In the genomic region with DNA sequence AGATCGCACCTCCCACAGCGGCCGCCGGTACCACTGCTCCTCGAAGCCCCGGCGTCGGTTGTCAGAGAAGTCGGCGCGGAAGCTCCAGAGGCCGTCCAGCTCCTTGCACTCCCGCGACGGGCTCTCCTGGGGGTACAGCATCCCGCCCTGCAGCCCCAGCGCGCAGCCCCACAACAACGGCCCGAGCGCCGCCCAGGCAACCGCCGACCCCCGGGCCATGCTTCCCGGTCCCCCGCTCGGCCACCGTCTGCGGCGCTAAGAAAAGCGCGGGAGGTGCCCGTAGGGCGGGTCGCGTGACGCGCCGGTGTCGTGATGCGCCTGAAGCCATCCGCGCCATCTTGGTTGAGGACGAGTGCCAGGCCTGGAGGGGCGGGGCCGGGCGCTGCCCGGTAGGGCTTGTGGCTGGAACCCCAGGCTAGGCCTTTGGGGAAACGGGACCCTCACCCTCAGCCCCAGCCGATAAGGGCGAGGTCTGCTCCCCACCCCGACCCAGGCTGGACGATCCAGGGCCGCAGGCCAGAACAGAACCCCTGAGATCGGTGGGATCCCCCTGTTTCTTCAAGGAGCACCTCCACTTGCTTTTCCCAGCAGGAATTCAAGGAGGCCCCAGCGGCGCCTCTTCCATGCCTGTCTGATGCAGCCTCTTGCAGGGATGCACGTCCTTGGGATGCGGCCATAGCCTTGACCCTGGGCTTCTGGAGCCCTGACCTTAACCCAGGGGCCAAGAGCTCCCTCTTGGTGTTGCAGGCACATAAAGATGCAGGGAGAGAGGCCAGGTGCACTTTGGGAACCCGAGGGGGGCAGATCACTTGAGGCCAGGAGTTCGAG, we compare ENCODE assay signal across 8 cellular contexts. TPM values are rescaled to one million over a fixed set of nuclear protein-coding genes. Genes with fewer than 3 reads are reported as not detected.
DNase-seq lines count a peak whose midpoint lies in the region; ATAC-seq and TF ChIP-seq lines count a peak whose summit lies in the region.

A gene (minus strand): TSS at position 249 of the 828 bp plus-strand sequence. CDS start 30 bp downstream, at position 219.

- no peaks in the 10 kb centered on the region for H3K27me3 ChIP-seq in suprapubic skin

- H3K4me3 ChIP-seq in suprapubic skin, result peak within 1 kb of the TSS; percentile 72

- TF ChIP-seq POLR2A in suprapubic skin (IDR thresholded peaks at IDR 0.05), result no peak

- ATAC-seq in HG02623 (IDR thresholded peaks at IDR 0.05; ENCODE audit: unreplicated experiment), result peak; percentile 75
- peak; percentile 90 to 94 for ATAC-seq in activated naive CD4-positive, alpha-beta T cell treated with anti-CD3 and anti-CD28 coated beads, Interleukin-2, amount 50 U/mL, for 72 hours

- DNase-seq in GM10266 (ENCODE audit: extremely low spot score) (peak; percentile 94), NCI-H1105 (lab: John Stamatoyannopoulos, UW) (peak; percentile 90), SKM-1 (lab: John Stamatoyannopoulos, UW; ENCODE audit: unreplicated experiment) (peak; percentile 61), glomerular endothelial cell (ENCODE audit: extremely low read depth, low read depth, low spot score) (peak; percentile 18), occipital lobe (lab: John Stamatoyannopoulos, UW) (peak; percentile 88), suprapubic skin (ENCODE audit: low spot score in 2 of 2) (peak; percentile 93 to 96)
- peak; percentile 87 to 94 for DNase-seq in activated naive CD4-positive, alpha-beta T cell treated with anti-CD3 and anti-CD28 coated beads, Interleukin-2, amount 50 U/mL, for 72 hours (ENCODE audit: low spot score in 2 of 2)

- peaks cover 0 to 8% of the 10 kb centered on the region in 2 donors for H3K36me3 Mint-ChIP-seq in activated naive CD4-positive, alpha-beta T cell treated with anti-CD3 and anti-CD28 coated beads, Interleukin-2, amount 50 U/mL, for 72 hours

- no peaks in the 10 kb centered on the region for H3K9me3 ChIP-seq in suprapubic skin

- H3K27ac Mint-ChIP-seq in activated naive CD4-positive, alpha-beta T cell treated with anti-CD3 and anti-CD28 coated beads, Interleukin-2, amount 50 U/mL, for 72 hours, result peak within 1 kb of the TSS; percentile 79 to 90

- TF ChIP-seq CTCF in GM10266 (IDR thresholded peaks at IDR 0.05; ENCODE audit: control insufficient read depth, insufficient read depth, low read depth, missing control alignments), result no peak
- TF ChIP-seq CTCF in suprapubic skin (IDR thresholded peaks at IDR 0.05), result no peak

- peaks cover 21% of the 10 kb centered on the region for H3K4me1 ChIP-seq in suprapubic skin

- no peak for TF ChIP-seq EP300 in suprapubic skin (IDR thresholded peaks at IDR 0.05)

- no peaks in the 10 kb centered on the region for H3K9me3 Mint-ChIP-seq in activated naive CD4-positive, alpha-beta T cell treated with anti-CD3 and anti-CD28 coated beads, Interleukin-2, amount 50 U/mL, for 72 hours

- H3K27ac ChIP-seq in suprapubic skin, result peak within 1 kb of the TSS; percentile 72

- 36% methylated on average over 4 of the region's 62 CpGs for WGBS in suprapubic skin

- H3K36me3 ChIP-seq in suprapubic skin, result peaks cover 13% of the 10 kb centered on the region

RNA-seq across cellular contexts. Expression of the gene that starts here (rescaled TPM):
- 10 to 100 TPM; 49.3 to 89.6 TPM for total RNA-seq in activated naive CD4-positive, alpha-beta T cell treated with anti-CD3 and anti-CD28 coated beads, Interleukin-2, amount 50 U/mL, for 72 hours
- total RNA-seq in glomerular endothelial cell (12.0 and 38.0 TPM in 2 replicates), occipital lobe (21.2 TPM), suprapubic skin (10 to 100 TPM; 10.7 to 27.1 (median 20.7) TPM)

Comparison
In these comparisons a context has a peak if more than half of its experiments do, and no peak if none do; other contexts are left out.
1. Peak in every context shown above with its lines: DNase-seq, ATAC-seq, H3K4me3 ChIP-seq and H3K27ac ChIP-seq.
2. DNase-seq: peak in every context shown above with its lines; median percentile 94 in suprapubic skin; 94 in GM10266; 90 in activated naive CD4-positive, alpha-beta T cell treated with anti-CD3 and anti-CD28 coated beads, Interleukin-2, amount 50 U/mL, for 72 hours; 90 in NCI-H1105; 88 in occipital lobe; 61 in SKM-1; 18 in glomerular endothelial cell.